ENCODE assay signal across 11 cellular contexts in the genomic region with DNA sequence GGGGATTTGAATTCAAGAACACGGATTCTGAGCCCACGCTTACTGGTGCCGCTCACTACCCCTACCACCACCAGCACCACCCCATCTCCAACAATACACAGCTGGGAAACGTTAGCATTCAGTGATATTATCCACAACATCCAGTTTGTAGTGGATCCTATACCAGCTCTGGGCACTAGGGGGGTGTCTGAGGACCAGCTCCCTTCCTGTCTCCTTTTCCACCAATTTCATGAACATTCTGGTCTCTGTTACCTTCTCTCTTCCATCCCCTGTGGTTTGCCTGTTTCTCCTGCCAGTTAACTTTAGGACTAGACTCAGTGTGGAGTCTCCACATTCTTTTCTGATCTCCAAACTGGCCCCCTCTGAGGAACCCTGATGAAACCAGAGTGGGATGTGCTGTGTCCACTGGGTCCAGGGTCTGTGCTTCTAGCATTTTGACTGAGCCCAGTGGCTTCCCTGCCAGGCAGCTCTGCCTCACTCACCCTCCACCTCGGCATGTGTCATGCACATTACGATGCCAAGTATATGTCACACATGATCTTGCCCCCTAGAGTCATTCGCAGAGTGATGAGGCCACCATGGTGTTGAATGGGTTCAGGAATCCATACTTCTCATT.
DNase-seq lines count a peak whose midpoint lies in the region; FAIRE-seq and TF ChIP-seq lines count a peak whose summit lies in the region.
"Had no signal": no experiment of that assay in that cellular context is flagged by ENCODE, and none has a peak within 500 bp of the region (broad histone marks: within the 10 kb centered on the region; RNA-seq: fewer than 3 reads in every experiment).

No MANE protein-coding gene starts in this region.

- no peaks in the 10 kb centered on the region for H3K36me3 ChIP-seq in small intestine (ENCODE audit: control insufficient read depth in 2 of 2, insufficient read depth in 2 of 2, low read length in 2 of 2)
- H3K36me3 ChIP-seq: BLaER1 had no signal

- DNase-seq in NCI-H2171 treated with DMSO at 0.1 percent for 48 hours (lab: John Stamatoyannopoulos, UW) (peak; percentile 13), NCI-H2171 (lab: John Stamatoyannopoulos, UW) (no peak), LNCaP clone FGC (ENCODE audit: low read depth) (no peak), dorsolateral prefrontal cortex (no peak), small intestine (peak; percentile 2), A172 (ENCODE audit: low spot score) (no peak), GOT3 (lab: John Stamatoyannopoulos, UW) (no peak), GF-D8 (lab: John Stamatoyannopoulos, UW) (no peak)
- DNase-seq: NCI-H345, occipital lobe had no signal

- H3K27ac ChIP-seq in dorsolateral prefrontal cortex (no peak overlapping the region), small intestine (ENCODE audit: low read depth in 1 of 2, low read length in 1 of 2) (no peak overlapping the region)
- H3K27ac ChIP-seq: BLaER1 had no signal

- no peak overlapping the region for H3K4me3 ChIP-seq in LNCaP clone FGC (ENCODE audit: low read depth, low read length)
- H3K4me3 ChIP-seq in dorsolateral prefrontal cortex: no peak overlapping the region
- no peak overlapping the region for H3K4me3 ChIP-seq in small intestine (ENCODE audit: low read depth in 1 of 2, low read length in 2 of 2)
- H3K4me3 ChIP-seq: BLaER1 had no signal

- 68 to 75% (median 72%) methylated on average over 7 of the region's 7 CpGs for WGBS in small intestine, 3 donors

- intact Hi-C loops in dorsolateral prefrontal cortex (cut with DNase I): no loop called here

- H3K9me3 ChIP-seq in small intestine (ENCODE audit: control insufficient read depth, low read depth): no peaks in the 10 kb centered on the region
- H3K9me3 ChIP-seq: BLaER1 had no signal

- H3K27me3 ChIP-seq in dorsolateral prefrontal cortex (peaks cover 0 to 4% (median 0%) of the 10 kb centered on the region in 45 donors), small intestine (ENCODE audit: control insufficient read depth in 2 of 2, insufficient read depth in 2 of 2, low read length in 2 of 2) (no peaks in the 10 kb centered on the region)
- H3K27me3 ChIP-seq: BLaER1 had no signal

- TF ChIP-seq CTCF in LNCaP clone FGC (IDR thresholded peaks at IDR 0.05; ENCODE audit: control insufficient read depth, extremely low read depth, insufficient read depth): peak; percentile 52
- TF ChIP-seq CTCF in dorsolateral prefrontal cortex (IDR thresholded peaks at IDR 0.05 in 54 of 56, conservative IDR thresholded peaks at IDR 0.05 in 2 of 56; ENCODE audit: low read depth in 1 of 56, partially characterized antibody in 56 of 56): peak in 40 of 56 donors; percentile 9 to 53 (median 29)

- no peak for FAIRE-seq in small intestine (lab: Jason Lieb, UNC)

- H3K4me1 ChIP-seq in small intestine (ENCODE audit: control insufficient read depth in 2 of 2, insufficient read depth in 1 of 2, low read depth in 1 of 2, low read length in 1 of 2): no peaks in the 10 kb centered on the region
- H3K4me1 ChIP-seq: BLaER1 had no signal

Comparison
In these comparisons a context has a peak if more than half of its experiments do, and no peak if none do; other contexts are left out.
1. DNase-seq: peak in NCI-H2171 treated with DMSO at 0.1 percent for 48 hours (single experiment) and small intestine (single experiment); none in NCI-H2171 (single experiment), LNCaP clone FGC (single experiment), dorsolateral prefrontal cortex (0 of 10), A172 (single experiment), GOT3 (single experiment) and GF-D8 (single experiment).